11 cellular contexts compared by ENCODE assay signal in genomic region chr3:64143399-64144130, GRCh38.
DNase-seq lines count a peak whose midpoint lies in the region; ATAC-seq and TF ChIP-seq lines count a peak whose summit lies in the region.
"Had no signal": no experiment of that assay in that cellular context is flagged by ENCODE, and none has a peak within 500 bp of the region (broad histone marks: within the 10 kb centered on the region; RNA-seq: fewer than 3 reads in every experiment).

No MANE protein-coding gene starts in this region.

- H3K4me3 ChIP-seq in AG04450 (ENCODE audit: low read depth, low read length) (no peak overlapping the region), adipocyte (ENCODE audit: low read length) (no peak overlapping the region)

- no peak overlapping the region for H3K4me3 Mint-ChIP-seq in activated T-helper 2 cell treated with anti-CD3 and anti-CD28 coated beads, Interferon-gamma antibody, Interleukin-2, Interleukin-4, amounts not matched to agents 10 μg/mL and 5 μg/mL and 100 μg/mL, durations not matched to agents 14 hours and 24 hours and 36 hours (ENCODE audit: low read depth)
- no peak overlapping the region for H3K4me3 Mint-ChIP-seq in nephron progenitor cell
- H3K4me3 Mint-ChIP-seq: CD4-positive, CD25-positive, alpha-beta regulatory T cell; T-helper 1 cell treated with Interleukin-12 subunit alpha and Interleukin-12 subunit beta and Interleukin-4 antibody, amounts not matched to agents 30 μg/mL and 1 μg/mL, for 36 hours had no signal

- H3K4me1 ChIP-seq in adipocyte (ENCODE audit: control insufficient read depth, insufficient read depth, low read length): peaks cover 12% of the 10 kb centered on the region

- CTCF ChIA-PET in AG04450 (lab: Charles Lee): interaction anchor here (1.1 to 2.2 kb wide), 3 partner anchors 113 to 340 kb away, joined by 3 to 8 read pairs (median 6); partner anchors contain the start of gene PSMD6

- H3K27ac Mint-ChIP-seq in activated T-helper 2 cell treated with anti-CD3 and anti-CD28 coated beads, Interferon-gamma antibody, Interleukin-2, Interleukin-4, amounts not matched to agents 10 μg/mL and 5 μg/mL and 100 μg/mL, durations not matched to agents 14 hours and 24 hours and 36 hours: no peak overlapping the region
- no peak overlapping the region for H3K27ac Mint-ChIP-seq in nephron progenitor cell
- H3K27ac Mint-ChIP-seq: CD4-positive, CD25-positive, alpha-beta regulatory T cell; T-helper 1 cell treated with Interleukin-12 subunit alpha and Interleukin-12 subunit beta and Interleukin-4 antibody, amounts not matched to agents 30 μg/mL and 1 μg/mL, for 36 hours had no signal

- intact Hi-C loops in activated T-helper 2 cell treated with anti-CD3 and anti-CD28 coated beads, Interferon-gamma antibody, Interleukin-2, Interleukin-4, amounts not matched to agents 10 μg/mL and 5 μg/mL and 100 μg/mL, durations not matched to agents 14 hours and 24 hours and 36 hours (cut with micrococcal nuclease): no loop called here

- no peak overlapping the region for H3K9ac ChIP-seq in adipocyte (ENCODE audit: low read length)

- peaks cover 79% of the 10 kb centered on the region for H3K36me3 ChIP-seq in adipocyte (ENCODE audit: control insufficient read depth, insufficient read depth, low read length, severe bottlenecking)

- H3K27ac ChIP-seq in AG04450 (ENCODE audit: low read depth, low read length): no peak overlapping the region

- H3K27me3 ChIP-seq in AG04450 (ENCODE audit: control insufficient read depth, insufficient read depth, low read length) (no peaks in the 10 kb centered on the region), adipocyte (replicated peaks; ENCODE audit: control insufficient read depth, insufficient read depth, low read length) (no peaks in the 10 kb centered on the region)

- no peaks in the 10 kb centered on the region for H3K9me3 Mint-ChIP-seq in activated T-helper 2 cell treated with anti-CD3 and anti-CD28 coated beads, Interferon-gamma antibody, Interleukin-2, Interleukin-4, amounts not matched to agents 10 μg/mL and 5 μg/mL and 100 μg/mL, durations not matched to agents 14 hours and 24 hours and 36 hours
- no peaks in the 10 kb centered on the region for H3K9me3 Mint-ChIP-seq in nephron progenitor cell
- H3K9me3 Mint-ChIP-seq: CD4-positive, CD25-positive, alpha-beta regulatory T cell; T-helper 1 cell treated with Interleukin-12 subunit alpha and Interleukin-12 subunit beta and Interleukin-4 antibody, amounts not matched to agents 30 μg/mL and 1 μg/mL, for 36 hours had no signal

- ATAC-seq in GM21723 (IDR thresholded peaks at IDR 0.05; ENCODE audit: unreplicated experiment): no peak

- POLR2A ChIA-PET in AG04450 (lab: Yijun Ruan, JAX): interaction anchor here (0.6 to 0.7 kb wide), 3 partner anchors 22 to 1813 kb away, joined by 3 to 8 read pairs (median 3); no protein-coding TSS in a partner anchor

- no peaks in the 10 kb centered on the region for H3K27me3 Mint-ChIP-seq in activated T-helper 2 cell treated with anti-CD3 and anti-CD28 coated beads, Interferon-gamma antibody, Interleukin-2, Interleukin-4, amounts not matched to agents 10 μg/mL and 5 μg/mL and 100 μg/mL, durations not matched to agents 14 hours and 24 hours and 36 hours (ENCODE audit: low read depth)
- H3K27me3 Mint-ChIP-seq in nephron progenitor cell (ENCODE audit: low read depth, poor library complexity): no peaks in the 10 kb centered on the region
- H3K27me3 Mint-ChIP-seq: CD4-positive, CD25-positive, alpha-beta regulatory T cell had no signal

- H3K9me3 ChIP-seq in AG04450 (ENCODE audit: control insufficient read depth, insufficient read depth, low read length) (no peaks in the 10 kb centered on the region), adipocyte (ENCODE audit: control insufficient read depth, low read length) (no peaks in the 10 kb centered on the region)

- no peak for TF ChIP-seq CTCF in AG04450 (IDR thresholded peaks at IDR 0.05; ENCODE audit: low read depth, low read length)
- TF ChIP-seq CTCF in nephron progenitor cell (IDR thresholded peaks at IDR 0.05): no peak

- no peaks in the 10 kb centered on the region for H3K36me3 Mint-ChIP-seq in activated T-helper 2 cell treated with anti-CD3 and anti-CD28 coated beads, Interferon-gamma antibody, Interleukin-2, Interleukin-4, amounts not matched to agents 10 μg/mL and 5 μg/mL and 100 μg/mL, durations not matched to agents 14 hours and 24 hours and 36 hours (ENCODE audit: low read depth)
- peaks cover 46% of the 10 kb centered on the region for H3K36me3 Mint-ChIP-seq in nephron progenitor cell (ENCODE audit: low read depth)
- H3K36me3 Mint-ChIP-seq: CD4-positive, CD25-positive, alpha-beta regulatory T cell had no signal

- DNase-seq in AG04450 (ENCODE audit: low read depth, low spot score): peak; percentile 13
- peak; percentile 84 for DNase-seq in NCI-H1105 treated with DMSO at 0.1 percent for 48 hours (lab: John Stamatoyannopoulos, UW)
- peak; percentile 64 for DNase-seq in adipocyte (ENCODE audit: low read depth)
- peak; percentile 72 for DNase-seq in iris pigment epithelial cell (ENCODE audit: low read depth)
- DNase-seq in activated T-helper 2 cell treated with anti-CD3 and anti-CD28 coated beads, Interferon-gamma antibody, Interleukin-2, Interleukin-4, amounts not matched to agents 10 μg/mL and 5 μg/mL and 100 μg/mL, durations not matched to agents 14 hours and 24 hours and 36 hours (ENCODE audit: low spot score): no peak
- no peak for DNase-seq in nephron progenitor cell
- DNase-seq in stimulated activated CD4-positive, alpha-beta T cell treated with anti-CD3 and anti-CD28 coated beads, Interleukin-2, amount 100 ng/mL, for 24 hours: no peak
- DNase-seq: activated naive CD4-positive, alpha-beta T cell treated with Interleukin-2 at 50 U/mL for 16 hours; CD4-positive, CD25-positive, alpha-beta regulatory T cell had no signal

- no peaks in the 10 kb centered on the region for H3K4me1 Mint-ChIP-seq in activated T-helper 2 cell treated with anti-CD3 and anti-CD28 coated beads, Interferon-gamma antibody, Interleukin-2, Interleukin-4, amounts not matched to agents 10 μg/mL and 5 μg/mL and 100 μg/mL, durations not matched to agents 14 hours and 24 hours and 36 hours (ENCODE audit: low read depth)
- H3K4me1 Mint-ChIP-seq in nephron progenitor cell: peaks cover 13% of the 10 kb centered on the region

Comparison
In these comparisons a context has a peak if more than half of its experiments do, and no peak if none do; other contexts are left out.
1. DNase-seq: peak in AG04450 (single experiment), NCI-H1105 treated with DMSO at 0.1 percent for 48 hours (single experiment), adipocyte (single experiment) and iris pigment epithelial cell (single experiment); none in activated T-helper 2 cell treated with anti-CD3 and anti-CD28 coated beads, Interferon-gamma antibody, Interleukin-2, Interleukin-4, amounts not matched to agents 10 μg/mL and 5 μg/mL and 100 μg/mL, durations not matched to agents 14 hours and 24 hours and 36 hours (single experiment), nephron progenitor cell (single experiment) and stimulated activated CD4-positive, alpha-beta T cell treated with anti-CD3 and anti-CD28 coated beads, Interleukin-2, amount 100 ng/mL, for 24 hours (0 of 2).